In the genomic region with DNA sequence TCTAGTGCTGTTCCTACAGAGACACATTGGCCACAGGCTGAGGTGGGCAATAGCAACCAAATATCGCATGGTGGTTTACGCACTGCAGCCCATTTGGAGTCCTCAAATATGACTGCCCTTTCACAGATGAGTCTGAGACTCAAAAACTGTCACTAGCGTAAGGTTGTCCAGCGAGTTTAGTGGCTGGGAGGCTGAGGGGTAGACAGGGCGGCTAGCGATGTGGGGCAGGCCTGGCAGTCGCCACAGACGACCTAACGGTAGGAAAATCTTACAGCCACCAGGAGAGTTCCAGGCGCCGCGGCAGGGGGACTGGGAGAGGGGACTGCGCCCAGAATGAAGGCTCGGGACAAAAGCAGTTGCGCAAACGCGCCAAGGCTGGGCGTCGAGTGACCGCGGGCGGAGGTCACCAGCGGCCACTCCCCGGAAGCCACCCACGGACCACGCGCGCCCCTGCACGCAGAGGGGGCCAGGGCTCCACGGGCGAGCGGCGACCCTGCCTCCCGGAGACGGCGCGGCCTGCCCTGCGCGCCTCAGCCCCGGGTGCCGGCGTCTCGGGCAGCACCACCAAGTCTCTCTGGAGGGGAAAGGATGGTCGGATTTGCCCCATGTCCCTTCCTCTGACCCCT, we compare ENCODE assay signal across 8 cellular contexts. TPM values are rescaled to one million over a fixed set of nuclear protein-coding genes. Genes with fewer than 3 reads are reported as not detected.
DNase-seq lines count a peak whose midpoint lies in the region; ATAC-seq and TF ChIP-seq lines count a peak whose summit lies in the region.

No MANE protein-coding gene starts in this region.

- H3K9me3 ChIP-seq in iPS-20b (ENCODE audit: insufficient read depth, low read depth, low read length) (no peaks in the 10 kb centered on the region), spleen (no peaks in the 10 kb centered on the region)

- peaks cover 5% of the 10 kb centered on the region; the same call in 1 of the 2 replicates for H3K36me3 ChIP-seq in iPS-20b (ENCODE audit: insufficient read depth, low read depth, low read length)
- peaks cover 0 to 14% (median 0%) of the 10 kb centered on the region in 6 donors for H3K36me3 ChIP-seq in spleen

- H3K27ac ChIP-seq in angular gyrus (ENCODE audit: low read depth, low read length) (peak overlapping the region; percentile 98), iPS-20b (ENCODE audit: low read length) (peak overlapping the region; percentile 74), spleen (peak overlapping the region; percentile 91 to 99 (median 98))

- H3K27me3 ChIP-seq in iPS-20b (ENCODE audit: insufficient read depth, low read length) (peaks cover 7% of the 10 kb centered on the region; the same call in 1 of the 2 replicates), spleen (replicated peaks in 1 of 7) (no peaks in the 10 kb centered on the region)

- in situ Hi-C loops in GM13976 (cut with MboI; ENCODE audit: low sequenced_read_pairs, unreplicated experiment) = no loop called here

- DNase-seq in NCI-H748 (lab: John Stamatoyannopoulos, UW; ENCODE audit: unreplicated experiment) = peak; percentile 29
- DNase-seq in NCI-H748 treated with DMSO at 0.1 percent for 48 hours (lab: John Stamatoyannopoulos, UW) = no peak
- DNase-seq in HuH-7.5 (ENCODE audit: low spot score) = peak; percentile 71
- DNase-seq in spleen = peak; percentile 93
- no peak for DNase-seq in GM13976 (ENCODE audit: low spot score)

- WGBS in spleen, 5 donors = 9 to 31% (median 10%) methylated on average over 14 to 44 of the region's 44 CpGs

- TF ChIP-seq POLR2A in spleen (IDR thresholded peaks at IDR 0.05) = no peak

- TF ChIP-seq CTCF in spleen (IDR thresholded peaks at IDR 0.05 in 8 of 11, conservative IDR thresholded peaks at IDR 0.05 in 3 of 11) (no peak), GM13976 (IDR thresholded peaks at IDR 0.05; ENCODE audit: borderline replicate concordance, control extremely low read depth, extremely low read depth, insufficient read depth, missing control alignments) (no peak)

- H3K9ac ChIP-seq in iPS-20b (ENCODE audit: low read depth, low read length) = peak overlapping the region; percentile 70; the same call in 1 of the 2 replicates

- intact Hi-C loops in spleen (cut with DNase I; ENCODE audit: low total_unique reads) = no loop called here

- H3K4me3 ChIP-seq in iPS-20b (ENCODE audit: low read length) (peak overlapping the region; percentile 80), spleen (peak overlapping the region; percentile 36 to 82 (median 69))

- H3K4me1 ChIP-seq in iPS-20b (ENCODE audit: insufficient read depth, low read length) (peaks cover 5% of the 10 kb centered on the region), spleen (peaks cover 21 to 81% (median 64%) of the 10 kb centered on the region in 6 donors)

- no peak for ATAC-seq in GM18909 (IDR thresholded peaks at IDR 0.05; ENCODE audit: poor library complexity, unreplicated experiment)

RNA-seq across cellular contexts. Expression of gene MAP1LC3B, which starts 0.7 kb away (rescaled TPM):
- total RNA-seq in spleen = 10 to 100 TPM; 47.6 to 71.4 (median 61.7) TPM
- 10 to 100 TPM; 32.3 to 50.4 (median 46.5) TPM for polyA plus RNA-seq in spleen

RNA-seq across cellular contexts. Expression of gene FBXO31, which starts 7.9 kb away (rescaled TPM):
- total RNA-seq in spleen = 10 to 100 TPM; 23.6 to 30.6 (median 27.2) TPM
- polyA plus RNA-seq in spleen = 10 to 100 TPM in 1 of 3 donors, 1 to 10 TPM in 2; 7.9 to 11.0 (median 9.7) TPM

Comparison
In these comparisons a context has a peak if more than half of its experiments do, and no peak if none do; other contexts are left out.
1. DNase-seq: peak in NCI-H748 (single experiment), HuH-7.5 (single experiment) and spleen (single experiment); none in NCI-H748 treated with DMSO at 0.1 percent for 48 hours (single experiment) and GM13976 (single experiment).
2. Peak in every context shown above with its lines, with median percentiles within 50 percentile points of each other: H3K27ac ChIP-seq.